Comparison of ENCODE assay signal across 16 cellular contexts in the genomic region with DNA sequence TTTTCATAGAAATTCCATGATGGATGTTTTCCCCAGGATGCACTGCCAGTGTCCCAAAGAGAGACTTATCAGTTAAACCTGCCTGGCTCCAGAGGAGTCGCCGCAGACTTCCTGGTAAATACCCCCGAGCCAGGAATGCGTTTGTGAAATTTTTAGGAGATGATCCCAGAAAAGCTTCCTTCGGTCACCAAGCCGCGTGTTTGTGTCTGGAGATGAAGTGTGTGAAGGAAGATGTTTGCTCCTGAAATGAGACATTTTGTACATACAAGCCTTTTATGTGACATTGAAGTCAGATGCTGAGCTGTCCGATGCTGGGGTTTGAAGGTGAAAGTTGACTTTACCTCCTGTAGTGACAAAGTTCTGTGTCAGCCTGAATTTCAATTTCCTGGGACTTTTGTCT.
A peak's percentile ranks its signal among the peaks of the same experiment; 100 is the strongest.
DNase-seq lines count a peak whose midpoint lies in the region; ATAC-seq lines count a peak whose summit lies in the region.
"Had no signal": no experiment of that assay in that cellular context is flagged by ENCODE, and none has a peak within 500 bp of the region (broad histone marks: within the 10 kb centered on the region; RNA-seq: fewer than 3 reads in every experiment).

No MANE protein-coding gene starts in this region.

- intact Hi-C loops in activated naive CD4-positive, alpha-beta T cell treated with anti-CD3 and anti-CD28 coated beads for 36 hours (cut with micrococcal nuclease) = no loop called here

- H3K4me3 Mint-ChIP-seq in activated naive CD4-positive, alpha-beta T cell treated with anti-CD3 and anti-CD28 coated beads for 36 hours = no peak overlapping the region
- H3K4me3 Mint-ChIP-seq in stimulated activated memory B cell treated with anti-CD40 and anti-IgM and Interleukin-4, amounts not matched to agents 10 μg/mL and 1 μg/mL and 100 μg/mL, for 72 hours = no peak overlapping the region
- H3K4me3 Mint-ChIP-seq: stimulated activated naive CD8-positive, alpha-beta T cell treated with anti-CD3 and anti-CD28 coated beads, Interleukin-15, Interleukin-2, amounts not matched to agents 100 ng/mL and 50 ng/mL, for 24 hours; T-helper 1 cell treated with Interleukin-12 subunit alpha and Interleukin-12 subunit beta and Interleukin-4 antibody, amounts not matched to agents 30 μg/mL and 1 μg/mL, for 36 hours had no signal

- H3K36me3 Mint-ChIP-seq in activated naive CD4-positive, alpha-beta T cell treated with anti-CD3 and anti-CD28 coated beads for 36 hours (ENCODE audit: low read depth) = no peaks in the 10 kb centered on the region
- no peaks in the 10 kb centered on the region for H3K36me3 Mint-ChIP-seq in stimulated activated memory B cell treated with anti-CD40 and anti-IgM and Interleukin-4, amounts not matched to agents 10 μg/mL and 1 μg/mL and 100 μg/mL, for 72 hours

- DNase-seq in activated naive CD4-positive, alpha-beta T cell treated with anti-CD3 and anti-CD28 coated beads for 36 hours = peak; percentile 24
- no peak for DNase-seq in activated naive CD4-positive, alpha-beta T cell (lab: John Stamatoyannopoulos, UW)
- peak; percentile 71 for DNase-seq in RPMI7951 (ENCODE audit: low read depth)
- DNase-seq in iris pigment epithelial cell (ENCODE audit: low read depth) = peak; percentile 39
- DNase-seq in activated CD8-positive, alpha-beta memory T cell treated with anti-CD3 and anti-CD28 coated beads for 24 hours = no peak
- no peak for DNase-seq in NAMALWA (ENCODE audit: low spot score)
- DNase-seq: activated CD4-positive, alpha-beta T cell treated with anti-CD3 and anti-CD28 coated beads, Interleukin-2, amount 50 U/mL, for 1 hour; activated gamma-delta T cell; effector CD4-positive, alpha-beta T cell; KG1; NCI-H524 treated with DMSO at 0.1 percent for 48 hours; small intestine had no signal

- H3K27ac Mint-ChIP-seq in activated naive CD4-positive, alpha-beta T cell treated with anti-CD3 and anti-CD28 coated beads for 36 hours = no peak overlapping the region
- peak overlapping the region; percentile 96 for H3K27ac Mint-ChIP-seq in stimulated activated memory B cell treated with anti-CD40 and anti-IgM and Interleukin-4, amounts not matched to agents 10 μg/mL and 1 μg/mL and 100 μg/mL, for 72 hours

- CTCF ChIA-PET in activated naive CD4-positive, alpha-beta T cell treated with anti-CD3 and anti-CD28 coated beads for 36 hours (lab: Charles Lee) = interaction anchor here (0.6 to 0.7 kb wide), 2 partner anchors 142 to 161 kb away, joined by 3 read pairs; no protein-coding TSS in a partner anchor

- H3K9me3 Mint-ChIP-seq in activated naive CD4-positive, alpha-beta T cell treated with anti-CD3 and anti-CD28 coated beads for 36 hours = no peaks in the 10 kb centered on the region
- no peaks in the 10 kb centered on the region for H3K9me3 Mint-ChIP-seq in stimulated activated memory B cell treated with anti-CD40 and anti-IgM and Interleukin-4, amounts not matched to agents 10 μg/mL and 1 μg/mL and 100 μg/mL, for 72 hours
- H3K9me3 Mint-ChIP-seq: stimulated activated naive CD8-positive, alpha-beta T cell treated with anti-CD3 and anti-CD28 coated beads, Interleukin-15, Interleukin-2, amounts not matched to agents 100 ng/mL and 50 ng/mL, for 24 hours; T-helper 1 cell treated with Interleukin-12 subunit alpha and Interleukin-12 subunit beta and Interleukin-4 antibody, amounts not matched to agents 30 μg/mL and 1 μg/mL, for 36 hours had no signal

- no peak for ATAC-seq in stimulated activated memory B cell treated with anti-CD40 and anti-IgM and Interleukin-4, amounts not matched to agents 10 μg/mL and 1 μg/mL and 100 μg/mL, for 72 hours
- ATAC-seq in GM18858 (IDR thresholded peaks at IDR 0.05; ENCODE audit: unreplicated experiment) = no peak

- peaks cover 81% of the 10 kb centered on the region for H3K4me1 Mint-ChIP-seq in activated naive CD4-positive, alpha-beta T cell treated with anti-CD3 and anti-CD28 coated beads for 36 hours (ENCODE audit: low read depth)
- peaks cover 73% of the 10 kb centered on the region for H3K4me1 Mint-ChIP-seq in stimulated activated memory B cell treated with anti-CD40 and anti-IgM and Interleukin-4, amounts not matched to agents 10 μg/mL and 1 μg/mL and 100 μg/mL, for 72 hours

- no peaks in the 10 kb centered on the region for H3K27me3 Mint-ChIP-seq in activated naive CD4-positive, alpha-beta T cell treated with anti-CD3 and anti-CD28 coated beads for 36 hours (ENCODE audit: low read depth)
- H3K27me3 Mint-ChIP-seq in stimulated activated memory B cell treated with anti-CD40 and anti-IgM and Interleukin-4, amounts not matched to agents 10 μg/mL and 1 μg/mL and 100 μg/mL, for 72 hours = no peaks in the 10 kb centered on the region
- H3K27me3 Mint-ChIP-seq: stimulated activated naive CD8-positive, alpha-beta T cell treated with anti-CD3 and anti-CD28 coated beads, Interleukin-15, Interleukin-2, amounts not matched to agents 100 ng/mL and 50 ng/mL, for 24 hours had no signal

Comparison
In these comparisons a context has a peak if more than half of its experiments do, and no peak if none do; other contexts are left out.
1. DNase-seq: peak in activated naive CD4-positive, alpha-beta T cell treated with anti-CD3 and anti-CD28 coated beads for 36 hours (single experiment), RPMI7951 (single experiment) and iris pigment epithelial cell (single experiment); none in activated naive CD4-positive, alpha-beta T cell (0 of 4), activated CD8-positive, alpha-beta memory T cell treated with anti-CD3 and anti-CD28 coated beads for 24 hours (single experiment) and NAMALWA (single experiment).